10 cellular contexts compared by ENCODE assay signal in the genomic region with DNA sequence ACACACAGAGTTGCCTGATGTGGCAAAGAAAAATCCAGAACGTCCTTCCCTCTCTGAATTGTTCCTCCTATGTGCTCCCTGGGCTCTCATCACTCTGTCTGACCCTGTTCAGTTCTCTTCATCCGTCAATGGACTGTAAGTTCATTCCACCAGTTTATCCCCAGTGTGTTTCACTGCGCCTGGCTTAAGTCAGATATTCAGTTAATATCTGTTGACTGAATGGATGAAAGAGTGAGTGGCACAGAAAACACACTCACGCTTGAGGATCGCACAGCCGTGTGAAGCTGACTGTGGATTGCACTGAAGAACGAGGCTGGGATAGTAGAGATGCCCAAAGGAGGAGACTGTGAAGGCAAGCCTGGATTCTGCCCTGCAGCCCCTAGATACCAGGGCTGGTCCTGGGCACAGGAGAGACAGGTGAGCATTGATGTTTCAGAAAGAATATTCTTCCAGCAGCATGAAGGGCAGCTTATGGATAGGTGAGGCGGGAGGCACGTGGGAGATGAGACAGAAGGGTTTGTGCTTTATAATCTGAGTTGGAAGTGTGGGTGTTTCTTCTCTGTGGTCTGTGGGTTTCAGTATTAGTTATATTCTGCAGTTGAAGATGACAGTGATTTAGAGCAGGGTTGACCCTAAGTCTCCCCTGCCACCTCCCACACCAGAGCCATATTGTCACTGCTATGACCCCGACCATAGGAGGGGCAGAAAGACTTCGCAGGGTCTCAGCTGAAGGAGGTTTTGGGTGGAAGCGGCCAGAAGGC.
A peak's percentile ranks its signal among the peaks of the same experiment; 100 is the strongest.
DNase-seq lines count a peak whose midpoint lies in the region; ATAC-seq lines count a peak whose summit lies in the region.
"Had no signal": no experiment of that assay in that cellular context is flagged by ENCODE, and none has a peak within 500 bp of the region (broad histone marks: within the 10 kb centered on the region; RNA-seq: fewer than 3 reads in every experiment).

No MANE protein-coding gene starts in this region.

- H3K4me3 Mint-ChIP-seq in stimulated activated naive B cell treated with anti-CD40 and anti-IgM and Interleukin-4, amounts not matched to agents 10 μg/mL and 1 μg/mL and 100 μg/mL, for 72 hours, result no peak overlapping the region
- H3K4me3 Mint-ChIP-seq in T-helper 2 cell treated with Interferon-gamma antibody and Interleukin-4, amounts not matched to agents 5 μg/mL and 100 μg/mL, for 36 hours, result no peak overlapping the region

- H3K9me3 Mint-ChIP-seq in activated naive CD4-positive, alpha-beta T cell treated with anti-CD3 and anti-CD28 coated beads, Interleukin-2, amount 50 U/mL, for 72 hours, result no peaks in the 10 kb centered on the region
- no peaks in the 10 kb centered on the region for H3K9me3 Mint-ChIP-seq in stimulated activated naive B cell treated with anti-CD40 and anti-IgM and Interleukin-4, amounts not matched to agents 10 μg/mL and 1 μg/mL and 100 μg/mL, for 72 hours
- no peaks in the 10 kb centered on the region for H3K9me3 Mint-ChIP-seq in T-helper 2 cell treated with Interferon-gamma antibody and Interleukin-4, amounts not matched to agents 5 μg/mL and 100 μg/mL, for 36 hours

- H3K36me3 Mint-ChIP-seq in activated naive CD4-positive, alpha-beta T cell treated with anti-CD3 and anti-CD28 coated beads, Interleukin-2, amount 50 U/mL, for 72 hours, result no peaks in the 10 kb centered on the region
- no peaks in the 10 kb centered on the region for H3K36me3 Mint-ChIP-seq in stimulated activated naive B cell treated with anti-CD40 and anti-IgM and Interleukin-4, amounts not matched to agents 10 μg/mL and 1 μg/mL and 100 μg/mL, for 72 hours
- H3K36me3 Mint-ChIP-seq in T-helper 2 cell treated with Interferon-gamma antibody and Interleukin-4, amounts not matched to agents 5 μg/mL and 100 μg/mL, for 36 hours (ENCODE audit: low read depth), result no peaks in the 10 kb centered on the region

- H3K4me1 Mint-ChIP-seq in stimulated activated naive B cell treated with anti-CD40 and anti-IgM and Interleukin-4, amounts not matched to agents 10 μg/mL and 1 μg/mL and 100 μg/mL, for 72 hours, result peaks cover 2 to 5% of the 10 kb centered on the region in 2 donors
- H3K4me1 Mint-ChIP-seq in T-helper 2 cell treated with Interferon-gamma antibody and Interleukin-4, amounts not matched to agents 5 μg/mL and 100 μg/mL, for 36 hours (ENCODE audit: low read depth), result peaks cover 2% of the 10 kb centered on the region

- H3K27ac Mint-ChIP-seq in activated naive CD4-positive, alpha-beta T cell treated with anti-CD3 and anti-CD28 coated beads, Interleukin-2, amount 50 U/mL, for 72 hours, result no peak overlapping the region
- no peak overlapping the region for H3K27ac Mint-ChIP-seq in stimulated activated naive B cell treated with anti-CD40 and anti-IgM and Interleukin-4, amounts not matched to agents 10 μg/mL and 1 μg/mL and 100 μg/mL, for 72 hours
- H3K27ac Mint-ChIP-seq in T-helper 2 cell treated with Interferon-gamma antibody and Interleukin-4, amounts not matched to agents 5 μg/mL and 100 μg/mL, for 36 hours, result no peak overlapping the region

- no peak for DNase-seq in activated naive CD4-positive, alpha-beta T cell treated with anti-CD3 and anti-CD28 coated beads, Interleukin-2, amount 50 U/mL, for 72 hours (ENCODE audit: low spot score in 2 of 2)
- no peak for DNase-seq in activated naive CD4-positive, alpha-beta T cell treated with Interleukin-2 at 50 U/mL for 16 hours
- DNase-seq in stimulated activated naive B cell treated with anti-CD40 and anti-IgM and Interleukin-4, amounts not matched to agents 10 μg/mL and 1 μg/mL and 100 μg/mL, for 72 hours, result no peak
- DNase-seq in epidermal melanocyte (ENCODE audit: insufficient read length, low spot score) (no peak), GOT3 (lab: John Stamatoyannopoulos, UW) (no peak)
- DNase-seq in T-helper 2 cell treated with Interferon-gamma antibody and Interleukin-4, amounts not matched to agents 5 μg/mL and 100 μg/mL, for 36 hours (ENCODE audit: low spot score), result no peak
- DNase-seq: AML-193, NCI-H2171 treated with DMSO at 0.1 percent for 48 hours had no signal

- peaks cover 0 to 14% of the 10 kb centered on the region in 2 donors for H3K27me3 Mint-ChIP-seq in stimulated activated naive B cell treated with anti-CD40 and anti-IgM and Interleukin-4, amounts not matched to agents 10 μg/mL and 1 μg/mL and 100 μg/mL, for 72 hours
- no peaks in the 10 kb centered on the region for H3K27me3 Mint-ChIP-seq in T-helper 2 cell treated with Interferon-gamma antibody and Interleukin-4, amounts not matched to agents 5 μg/mL and 100 μg/mL, for 36 hours (ENCODE audit: low read depth)

- peak; percentile 79 to 89 for ATAC-seq in activated naive CD4-positive, alpha-beta T cell treated with anti-CD3 and anti-CD28 coated beads, Interleukin-2, amount 50 U/mL, for 72 hours
- ATAC-seq in GM21786 (IDR thresholded peaks at IDR 0.05; ENCODE audit: unreplicated experiment), result peak; percentile 97
- ATAC-seq in HG03378 (IDR thresholded peaks at IDR 0.05; ENCODE audit: unreplicated experiment), result peak; percentile 99
- ATAC-seq in stimulated activated naive B cell treated with anti-CD40 and anti-IgM and Interleukin-4, amounts not matched to agents 10 μg/mL and 1 μg/mL and 100 μg/mL, for 72 hours (replicated peaks), result peak; percentile 63 to 80
